In the genomic region with DNA sequence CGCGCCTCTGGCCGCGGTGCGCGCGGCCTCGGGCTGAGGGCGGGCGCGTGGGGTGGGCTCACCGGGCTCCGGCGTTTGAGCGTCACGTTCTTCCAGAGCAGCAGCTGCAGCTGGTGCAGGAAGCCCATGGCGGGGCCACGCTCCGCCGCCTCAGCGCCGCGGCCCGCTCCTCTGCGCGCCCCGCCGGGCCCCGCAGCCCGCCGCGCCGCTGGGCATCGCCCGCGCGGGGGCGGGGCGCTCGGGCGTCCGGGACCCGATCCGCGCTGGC, we compare ENCODE assay signal across 1 cellular context.
TF ChIP-seq lines count a peak whose summit lies in the region.

A gene with protein sequence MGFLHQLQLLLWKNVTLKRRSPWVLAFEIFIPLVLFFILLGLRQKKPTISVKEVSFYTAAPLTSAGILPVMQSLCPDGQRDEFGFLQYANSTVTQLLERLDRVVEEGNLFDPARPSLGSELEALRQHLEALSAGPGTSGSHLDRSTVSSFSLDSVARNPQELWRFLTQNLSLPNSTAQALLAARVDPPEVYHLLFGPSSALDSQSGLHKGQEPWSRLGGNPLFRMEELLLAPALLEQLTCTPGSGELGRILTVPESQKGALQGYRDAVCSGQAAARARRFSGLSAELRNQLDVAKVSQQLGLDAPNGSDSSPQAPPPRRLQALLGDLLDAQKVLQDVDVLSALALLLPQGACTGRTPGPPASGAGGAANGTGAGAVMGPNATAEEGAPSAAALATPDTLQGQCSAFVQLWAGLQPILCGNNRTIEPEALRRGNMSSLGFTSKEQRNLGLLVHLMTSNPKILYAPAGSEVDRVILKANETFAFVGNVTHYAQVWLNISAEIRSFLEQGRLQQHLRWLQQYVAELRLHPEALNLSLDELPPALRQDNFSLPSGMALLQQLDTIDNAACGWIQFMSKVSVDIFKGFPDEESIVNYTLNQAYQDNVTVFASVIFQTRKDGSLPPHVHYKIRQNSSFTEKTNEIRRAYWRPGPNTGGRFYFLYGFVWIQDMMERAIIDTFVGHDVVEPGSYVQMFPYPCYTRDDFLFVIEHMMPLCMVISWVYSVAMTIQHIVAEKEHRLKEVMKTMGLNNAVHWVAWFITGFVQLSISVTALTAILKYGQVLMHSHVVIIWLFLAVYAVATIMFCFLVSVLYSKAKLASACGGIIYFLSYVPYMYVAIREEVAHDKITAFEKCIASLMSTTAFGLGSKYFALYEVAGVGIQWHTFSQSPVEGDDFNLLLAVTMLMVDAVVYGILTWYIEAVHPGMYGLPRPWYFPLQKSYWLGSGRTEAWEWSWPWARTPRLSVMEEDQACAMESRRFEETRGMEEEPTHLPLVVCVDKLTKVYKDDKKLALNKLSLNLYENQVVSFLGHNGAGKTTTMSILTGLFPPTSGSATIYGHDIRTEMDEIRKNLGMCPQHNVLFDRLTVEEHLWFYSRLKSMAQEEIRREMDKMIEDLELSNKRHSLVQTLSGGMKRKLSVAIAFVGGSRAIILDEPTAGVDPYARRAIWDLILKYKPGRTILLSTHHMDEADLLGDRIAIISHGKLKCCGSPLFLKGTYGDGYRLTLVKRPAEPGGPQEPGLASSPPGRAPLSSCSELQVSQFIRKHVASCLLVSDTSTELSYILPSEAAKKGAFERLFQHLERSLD (N-terminal part only) (minus strand): TSS at position 225 of the 268 bp plus-strand sequence. CDS start 97 bp downstream, at position 128.

TF ChIP-seq in IMR-90, 13 proteins besides CTCF, POLR2A, EP300 and RAD21 (continued from another document):
- TF ChIP-seq, protein P1, sequence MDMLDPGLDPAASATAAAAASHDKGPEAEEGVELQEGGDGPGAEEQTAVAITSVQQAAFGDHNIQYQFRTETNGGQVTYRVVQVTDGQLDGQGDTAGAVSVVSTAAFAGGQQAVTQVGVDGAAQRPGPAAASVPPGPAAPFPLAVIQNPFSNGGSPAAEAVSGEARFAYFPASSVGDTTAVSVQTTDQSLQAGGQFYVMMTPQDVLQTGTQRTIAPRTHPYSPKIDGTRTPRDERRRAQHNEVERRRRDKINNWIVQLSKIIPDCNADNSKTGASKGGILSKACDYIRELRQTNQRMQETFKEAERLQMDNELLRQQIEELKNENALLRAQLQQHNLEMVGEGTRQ (IDR thresholded peaks at IDR 0.05; ENCODE audit: low read depth, low read length) = no peak
- TF ChIP-seq SMC3 (IDR thresholded peaks at IDR 0.05; ENCODE audit: low read depth, low read length) (no peak), RFX5 (IDR thresholded peaks at IDR 0.05; ENCODE audit: low read depth, low read length) (no peak), CHD1 (IDR thresholded peaks at IDR 0.05; ENCODE audit: low read depth, low read length) (no peak), MAZ (IDR thresholded peaks at IDR 0.05; ENCODE audit: borderline replicate concordance, low read depth, low read length) (no peak), CEBPB (IDR thresholded peaks at IDR 0.05; ENCODE audit: low read depth, low read length) (no peak), MXI1 (IDR thresholded peaks at IDR 0.05; ENCODE audit: borderline replicate concordance, low read depth, low read length) (no peak), NFE2L2 (IDR thresholded peaks at IDR 0.05; ENCODE audit: low read depth, low read length) (no peak), RCOR1 (IDR thresholded peaks at IDR 0.05; ENCODE audit: insufficient replicate concordance, low read length) (no peak)
- TF ChIP-seq, protein P2, sequence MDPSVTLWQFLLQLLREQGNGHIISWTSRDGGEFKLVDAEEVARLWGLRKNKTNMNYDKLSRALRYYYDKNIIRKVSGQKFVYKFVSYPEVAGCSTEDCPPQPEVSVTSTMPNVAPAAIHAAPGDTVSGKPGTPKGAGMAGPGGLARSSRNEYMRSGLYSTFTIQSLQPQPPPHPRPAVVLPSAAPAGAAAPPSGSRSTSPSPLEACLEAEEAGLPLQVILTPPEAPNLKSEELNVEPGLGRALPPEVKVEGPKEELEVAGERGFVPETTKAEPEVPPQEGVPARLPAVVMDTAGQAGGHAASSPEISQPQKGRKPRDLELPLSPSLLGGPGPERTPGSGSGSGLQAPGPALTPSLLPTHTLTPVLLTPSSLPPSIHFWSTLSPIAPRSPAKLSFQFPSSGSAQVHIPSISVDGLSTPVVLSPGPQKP (IDR thresholded peaks at IDR 0.05; ENCODE audit: borderline replicate concordance, low read depth, low read length) = no peak
